In genomic region chr16:71817690-71818089, GRCh38 we compare ENCODE assay signal across 1 cellular context.
TF ChIP-seq lines count a peak whose summit lies in the region.

No MANE protein-coding gene starts in this region.

TF ChIP-seq in GM12878, 131 proteins besides CTCF, POLR2A, EP300 and RAD21:
- TF ChIP-seq ZBTB4 (CRISPR knock-in tag; IDR thresholded peaks at IDR 0.05) (0 out of 2 replicates have a peak, but pooled peaks have one; percentile 17), FOXK2 (IDR thresholded peaks at IDR 0.05) (no peak), PAX8 (IDR thresholded peaks at IDR 0.05) (0 out of 2 replicates have a peak, but pooled peaks have one; percentile 16)
TF ChIP-seq in GM12878: peak in this region for 2.
